18 cellular contexts compared by ENCODE assay signal in genomic region chr15:52579852-52580251, GRCh38. TPM values are rescaled to one million over a fixed set of nuclear protein-coding genes. Genes with fewer than 3 reads are reported as not detected.
DNase-seq lines count a peak whose midpoint lies in the region; ATAC-seq, FAIRE-seq and TF ChIP-seq lines count a peak whose summit lies in the region.
"Had no signal": no experiment of that assay in that cellular context is flagged by ENCODE, and none has a peak within 500 bp of the region (broad histone marks: within the 10 kb centered on the region; RNA-seq: fewer than 3 reads in every experiment).

No MANE protein-coding gene starts in this region.

- no peaks in the 10 kb centered on the region for H3K9me3 ChIP-seq in H1 (ENCODE audit: insufficient read depth in 2 of 2, low read depth in 1 of 2, low read length in 1 of 2)
- H3K9me3 ChIP-seq in CD8-positive, alpha-beta memory T cell (ENCODE audit: low read length): no peaks in the 10 kb centered on the region

- peak overlapping the region; percentile 27; the same call in 1 of the 2 replicates for H3K27ac Mint-ChIP-seq in GM23338
- H3K27ac Mint-ChIP-seq in activated naive CD8-positive, alpha-beta T cell treated with anti-CD3 and anti-CD28 coated beads for 36 hours: no peak overlapping the region
- H3K27ac Mint-ChIP-seq in CD8-positive, alpha-beta memory T cell: no peak overlapping the region
- H3K27ac Mint-ChIP-seq: CD4-positive, alpha-beta T cell; H9 had no signal

- no peaks in the 10 kb centered on the region for H3K79me1 ChIP-seq in H1 (ENCODE audit: low read depth, low read length)

- TF ChIP-seq EP300 in H1 (IDR thresholded peaks at IDR 0.05; ENCODE audit: borderline replicate concordance in 1 of 2, low read depth in 2 of 2, low read length in 2 of 2): no peak

- H2AK5ac ChIP-seq in H1 (ENCODE audit: low read depth, low read length): no peak overlapping the region

- H3K27ac ChIP-seq in GM23338 (ENCODE audit: low read depth) (no peak overlapping the region), H1 (ENCODE audit: low read depth, low read length) (no peak overlapping the region)
- H3K27ac ChIP-seq in CD8-positive, alpha-beta memory T cell (ENCODE audit: low read depth, low read length): no peak overlapping the region
- H3K27ac ChIP-seq: C4-2B, KMS-11 had no signal

- H3K36me3 Mint-ChIP-seq in GM23338 (ENCODE audit: low read depth): no peaks in the 10 kb centered on the region
- H3K36me3 Mint-ChIP-seq in activated naive CD8-positive, alpha-beta T cell treated with anti-CD3 and anti-CD28 coated beads for 36 hours: no peaks in the 10 kb centered on the region
- H3K36me3 Mint-ChIP-seq in CD8-positive, alpha-beta memory T cell: peaks cover 0 to 52% (median 13%) of the 10 kb centered on the region in 3 donors

- no peaks in the 10 kb centered on the region for H4K20me1 ChIP-seq in GM23338 (replicated peaks; ENCODE audit: insufficient read depth)
- H4K20me1 ChIP-seq in H1 (replicated peaks in 1 of 2; ENCODE audit: control insufficient read depth in 1 of 2, insufficient read depth in 2 of 2, low read length in 2 of 2): no peaks in the 10 kb centered on the region

- H3K14ac ChIP-seq in H1 (ENCODE audit: insufficient read length): no peak overlapping the region

- no peak overlapping the region for H3K4me3 Mint-ChIP-seq in GM23338
- no peak overlapping the region for H3K4me3 Mint-ChIP-seq in activated naive CD8-positive, alpha-beta T cell treated with anti-CD3 and anti-CD28 coated beads for 36 hours
- H3K4me3 Mint-ChIP-seq in CD8-positive, alpha-beta memory T cell: no peak overlapping the region
- H3K4me3 Mint-ChIP-seq: CD4-positive, alpha-beta T cell; H9 had no signal

- H3K9me3 Mint-ChIP-seq in GM23338: no peaks in the 10 kb centered on the region
- H3K9me3 Mint-ChIP-seq in activated naive CD8-positive, alpha-beta T cell treated with anti-CD3 and anti-CD28 coated beads for 36 hours: no peaks in the 10 kb centered on the region
- no peaks in the 10 kb centered on the region for H3K9me3 Mint-ChIP-seq in CD8-positive, alpha-beta memory T cell
- H3K9me3 Mint-ChIP-seq: CD4-positive, alpha-beta T cell; H9 had no signal

- ATAC-seq in GM23338 (no peak), left lobe of liver (peak; percentile 49)
- ATAC-seq: GM12878 had no signal

- H3F3A ChIP-seq in GM23338 (replicated peaks; ENCODE audit: low read depth): no peaks in the 10 kb centered on the region

- no peak overlapping the region for H3K4ac ChIP-seq in H1 (replicated peaks; ENCODE audit: insufficient read length, low read depth, low read length)

- no peaks in the 10 kb centered on the region for H3K36me3 ChIP-seq in GM23338 (ENCODE audit: insufficient read depth)
- no peaks in the 10 kb centered on the region for H3K36me3 ChIP-seq in H1 (ENCODE audit: control insufficient read depth in 2 of 4, insufficient read depth in 4 of 4, low read length in 3 of 4)
- peaks cover 13% of the 10 kb centered on the region for H3K36me3 ChIP-seq in CD8-positive, alpha-beta memory T cell (ENCODE audit: insufficient read depth, low read length)

- no peak for TF ChIP-seq POLR2A in H1 (IDR thresholded peaks at IDR 0.05; ENCODE audit: control extremely low read depth in 1 of 2, low read depth in 2 of 2, low read length in 2 of 2)

- TF ChIP-seq CTCF in GM23338 (conservative IDR thresholded peaks at IDR 0.05; ENCODE audit: low read depth in 2 of 2): no peak
- no peak for TF ChIP-seq CTCF in H1 (IDR thresholded peaks at IDR 0.05; ENCODE audit: control extremely low read depth in 1 of 3, insufficient read depth in 1 of 3, low read depth in 1 of 3, low read length in 3 of 3)

- POLR2A ChIA-PET in H1 (lab: Charles Lee; ENCODE audit: partially characterized antibody): interaction anchor here (0.9 kb wide), 1 partner anchor 15 kb away, joined by 3 read pairs; no protein-coding TSS in a partner anchor
- POLR2A ChIA-PET in CD8-positive, alpha-beta memory T cell (lab: Charles Lee): no interaction called here

- no peak overlapping the region for H2BK15ac ChIP-seq in H1 (ENCODE audit: low read length)

- no peaks in the 10 kb centered on the region for H3K27me3 Mint-ChIP-seq in GM23338 (ENCODE audit: insufficient read depth, low read depth, poor library complexity)
- no peaks in the 10 kb centered on the region for H3K27me3 Mint-ChIP-seq in activated naive CD8-positive, alpha-beta T cell treated with anti-CD3 and anti-CD28 coated beads for 36 hours
- no peaks in the 10 kb centered on the region for H3K27me3 Mint-ChIP-seq in CD8-positive, alpha-beta memory T cell
- H3K27me3 Mint-ChIP-seq: CD4-positive, alpha-beta T cell had no signal

- no peak overlapping the region for H4K8ac ChIP-seq in H1 (ENCODE audit: extremely low read depth, insufficient read depth, low read length)

- no peak overlapping the region for H2BK20ac ChIP-seq in H1 (ENCODE audit: low read length)

- H2BK120ac ChIP-seq in H1 (replicated peaks; ENCODE audit: low read depth, low read length): no peak overlapping the region

- TF ChIP-seq RAD21 in H1 (IDR thresholded peaks at IDR 0.05 in 1 of 2, conservative IDR thresholded peaks at IDR 0.05 in 1 of 2; ENCODE audit: low read depth in 2 of 2, low read length in 2 of 2): no peak

- no peak overlapping the region for H2BK5ac ChIP-seq in H1 (ENCODE audit: low read depth, low read length)

- H3K18ac ChIP-seq in H1 (ENCODE audit: extremely low read depth, low read length): no peak overlapping the region

- 77% methylated on average over 8 of the region's 8 CpGs; no CpG with 5 or more reads in 1 of the 2 experiments for WGBS in H1 (ENCODE audit: extremely low coverage in 1 of 2, insufficient coverage in 1 of 2, insufficient read length in 1 of 2, insufficient replicate concordance in 2 of 2, low coverage in 1 of 2, low lambda C conversion rate in 2 of 2, missing lambda C conversion rate in 1 of 2), 2 experiments

- H3K23me2 ChIP-seq in H1 (ENCODE audit: low read depth, low read length): no peaks in the 10 kb centered on the region

- H3K4me1 ChIP-seq in GM23338 (ENCODE audit: insufficient read depth): no peaks in the 10 kb centered on the region
- no peaks in the 10 kb centered on the region for H3K4me1 ChIP-seq in H1 (replicated peaks in 1 of 4; ENCODE audit: control insufficient read depth in 3 of 4, insufficient read depth in 4 of 4, low read length in 3 of 4)
- H3K4me1 ChIP-seq in CD8-positive, alpha-beta memory T cell (ENCODE audit: insufficient read depth, low read length): no peaks in the 10 kb centered on the region

- H3K27me3 ChIP-seq in GM23338 (ENCODE audit: insufficient read depth) (no peaks in the 10 kb centered on the region), H1 (replicated peaks in 1 of 4; ENCODE audit: control insufficient read depth in 3 of 4, extremely low read depth in 1 of 4, insufficient read depth in 3 of 4, low read length in 3 of 4) (no peaks in the 10 kb centered on the region)
- no peaks in the 10 kb centered on the region for H3K27me3 ChIP-seq in CD8-positive, alpha-beta memory T cell (ENCODE audit: insufficient read depth, low read length, poor library complexity, severe bottlenecking)

- FAIRE-seq in H1 (lab: Jason Lieb, UNC): no peak
- FAIRE-seq: A204.1, GM12878 had no signal

- no peak overlapping the region for H3K9ac ChIP-seq in H1 (replicated peaks in 1 of 4; ENCODE audit: extremely low read depth in 1 of 4, low read depth in 3 of 4, low read length in 3 of 4)
- H3K9ac ChIP-seq: KMS-11 had no signal

- H3K79me2 ChIP-seq in GM23338 (replicated peaks; ENCODE audit: insufficient read depth): no peaks in the 10 kb centered on the region
- H3K79me2 ChIP-seq in H1 (ENCODE audit: control insufficient read depth in 1 of 2, insufficient read depth in 2 of 2, low read length in 2 of 2): no peaks in the 10 kb centered on the region

- H2BK12ac ChIP-seq in H1 (ENCODE audit: low read depth, low read length): no peak overlapping the region

- H3K4me2 ChIP-seq in GM23338: no peak overlapping the region
- no peak overlapping the region for H3K4me2 ChIP-seq in H1 (ENCODE audit: insufficient read depth in 1 of 2, low read depth in 2 of 2, low read length in 2 of 2)
- H3K4me2 ChIP-seq: KMS-11 had no signal

- H3K4me3 ChIP-seq in GM23338 (no peak overlapping the region), H1 (ENCODE audit: extremely low read depth in 1 of 4, insufficient read depth in 2 of 4, low read depth in 3 of 4, low read length in 4 of 4) (no peak overlapping the region)
- H3K4me3 ChIP-seq in CD8-positive, alpha-beta memory T cell (ENCODE audit: low read length): no peak overlapping the region
- H3K4me3 ChIP-seq: GM12878 had no signal

- H2AFZ ChIP-seq in GM23338 (no peak overlapping the region), H1 (ENCODE audit: low read length) (peak overlapping the region; percentile 24; the same call in 1 of the 2 replicates)

- no peak overlapping the region for H4K5ac ChIP-seq in H1 (ENCODE audit: insufficient read length, low read depth, low read length)

- no peak overlapping the region for H3K56ac ChIP-seq in H1 (replicated peaks; ENCODE audit: insufficient read length, low read depth, low read length)

- DNase-seq in GM23338 (ENCODE audit: low spot score) (no peak), NCI-H2227 (lab: John Stamatoyannopoulos, UW; ENCODE audit: unreplicated experiment) (peak; percentile 13), H1 (ENCODE audit: low read depth in 1 of 2, low spot score in 2 of 2) (no peak), left lobe of liver (ENCODE audit: low spot score) (no peak), SHP77 (lab: John Stamatoyannopoulos, UW) (no peak), NCI-H1048 (lab: John Stamatoyannopoulos, UW) (no peak)
- no peak for DNase-seq in activated naive CD8-positive, alpha-beta T cell treated with anti-CD3 and anti-CD28 coated beads for 36 hours
- DNase-seq in CD8-positive, alpha-beta memory T cell: no peak
- DNase-seq: ACHN; Calu3; CD4-positive, alpha-beta T cell; DMS79 treated with DMSO at 0.1 percent for 48 hours; GOT3; H9 had no signal

- no peaks in the 10 kb centered on the region for H3K9me2 ChIP-seq in GM23338 (ENCODE audit: insufficient read depth)

- CTCF ChIA-PET in H1 (lab: Charles Lee; ENCODE audit: partially characterized antibody): interaction anchor here (0.6 to 1.2 kb wide), 2 partner anchors 15 to 46 kb away, joined by 3 read pairs; no protein-coding TSS in a partner anchor
- CTCF ChIA-PET in CD8-positive, alpha-beta memory T cell (lab: Charles Lee): no interaction called here

- no peak overlapping the region for H4K91ac ChIP-seq in H1 (replicated peaks; ENCODE audit: insufficient read length, low read length)

- no peak overlapping the region for H3K23ac ChIP-seq in H1 (ENCODE audit: insufficient read length)

- H3K4me1 Mint-ChIP-seq in GM23338: peaks cover 5% of the 10 kb centered on the region; the same call in 2 of the 3 replicates
- H3K4me1 Mint-ChIP-seq in activated naive CD8-positive, alpha-beta T cell treated with anti-CD3 and anti-CD28 coated beads for 36 hours: no peaks in the 10 kb centered on the region
- no peaks in the 10 kb centered on the region for H3K4me1 Mint-ChIP-seq in CD8-positive, alpha-beta memory T cell

RNA-seq across cellular contexts. Expression of gene ARPP19, which starts 11.0 kb away (rescaled TPM):
- total RNA-seq in GM23338 (2014; rRNA removed; shearing (Covaris generic)): 192 and 193 TPM in 2 replicates
- polyA plus RNA-seq in GM23338 (2016; fragmentation: Nextera tagmentation; extraction: Ambion mirVana) (78.3 and 79.6 TPM in 2 replicates), H1 (2011; rRNA removed) (44.3 and 81.9 TPM in 2 replicates)
- total RNA-seq in H1 (2021; fragmentation: NEBNext Ultra II Directional; extraction: Animal tissue kit (Norgen Biotek cat#: 25700)): 247 and 274 TPM in 2 replicates
- 75.5 TPM for polyA plus RNA-seq in H1 (2011; cell fraction: cytosol; rRNA removed)
- 17.7 TPM for polyA plus RNA-seq in H1 (2011; cell fraction: nucleus; rRNA removed)
- 70.4 to 152 TPM (median 88.4 TPM) in 4 replicates for polyA plus RNA-seq in H1 (2012, experiment 1 of 2)
- 15.3 TPM for polyA plus RNA-seq in H1 (2012, experiment 2 of 2)
- 84.5 TPM for polyA plus RNA-seq in H1 (2013, experiment 1 of 2)
- polyA plus RNA-seq in H1 (2013, experiment 2 of 2): 86.6 TPM
- polyA minus RNA-seq in H1 (2011; rRNA and poly(A)+ RNA removed): 120 and 141 TPM in 2 replicates
- 67.2 TPM for polyA minus RNA-seq in H1 (2011; cell fraction: cytosol; rRNA and poly(A)+ RNA removed)
- 69.1 TPM for polyA minus RNA-seq in H1 (2011; cell fraction: nucleus; rRNA and poly(A)+ RNA removed)
- total RNA-seq in left lobe of liver: 42.6 TPM
- total RNA-seq in activated naive CD8-positive, alpha-beta T cell treated with anti-CD3 and anti-CD28 coated beads for 36 hours: 100 to 1,000 TPM; 186 to 190 TPM
- total RNA-seq in CD8-positive, alpha-beta memory T cell: 100 to 1,000 TPM; 226 to 270 TPM
- polyA plus RNA-seq in CD8-positive, alpha-beta memory T cell: 55.3 TPM

RNA-seq across cellular contexts. Expression of gene MYO5A, which starts 51.2 kb away (rescaled TPM):
- total RNA-seq in GM23338 (2014; rRNA removed; shearing (Covaris generic)): 30.2 and 31.8 TPM in 2 replicates
- polyA plus RNA-seq in GM23338 (2016; fragmentation: Nextera tagmentation; extraction: Ambion mirVana) (5.6 and 5.7 TPM in 2 replicates), H1 (2011; rRNA removed) (8.9 and 11.4 TPM in 2 replicates)
- 24.7 and 27.9 TPM in 2 replicates for total RNA-seq in H1 (2021; fragmentation: NEBNext Ultra II Directional; extraction: Animal tissue kit (Norgen Biotek cat#: 25700))
- polyA plus RNA-seq in H1 (2011; cell fraction: cytosol; rRNA removed): 13.9 TPM
- 31.2 TPM for polyA plus RNA-seq in H1 (2011; cell fraction: nucleus; rRNA removed)
- polyA plus RNA-seq in H1 (2012, experiment 1 of 2): 11.3 to 15.5 TPM (median 12.0 TPM) in 4 replicates
- 0.39 TPM for polyA plus RNA-seq in H1 (2012, experiment 2 of 2)
- polyA plus RNA-seq in H1 (2013, experiment 1 of 2): 18.5 TPM
- 17.2 TPM for polyA plus RNA-seq in H1 (2013, experiment 2 of 2)
- 54.8 and 93.0 TPM in 2 replicates for polyA minus RNA-seq in H1 (2011; rRNA and poly(A)+ RNA removed)
- polyA minus RNA-seq in H1 (2011; cell fraction: cytosol; rRNA and poly(A)+ RNA removed): 16.1 TPM
- 47.4 TPM for polyA minus RNA-seq in H1 (2011; cell fraction: nucleus; rRNA and poly(A)+ RNA removed)
- 4.0 TPM for total RNA-seq in left lobe of liver
- 10 to 100 TPM; 15.8 to 18.1 TPM for total RNA-seq in activated naive CD8-positive, alpha-beta T cell treated with anti-CD3 and anti-CD28 coated beads for 36 hours
- total RNA-seq in CD8-positive, alpha-beta memory T cell: 10 to 100 TPM; 31.0 to 37.3 TPM
- polyA plus RNA-seq in CD8-positive, alpha-beta memory T cell: 15.8 TPM
